ENCODE assay signal across 12 cellular contexts in the genomic region with DNA sequence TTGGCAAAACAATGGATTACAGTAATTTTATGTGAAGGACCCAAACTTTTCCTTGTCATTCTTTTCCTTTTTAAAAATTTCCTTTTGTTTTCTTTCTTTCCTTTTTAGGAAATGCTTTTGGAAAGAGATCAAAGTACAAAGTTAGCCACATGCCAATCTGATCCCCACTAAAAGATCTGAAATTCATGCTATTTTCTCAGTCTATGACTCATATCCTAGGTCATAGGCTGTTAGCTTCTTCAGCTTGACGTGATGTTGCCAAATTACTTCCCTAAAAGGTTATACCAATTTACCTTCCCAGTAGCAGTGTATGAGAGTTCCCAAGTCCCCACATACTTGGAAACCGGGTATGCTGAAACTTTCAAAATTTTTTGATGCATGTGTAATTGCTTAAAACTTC.
A peak's percentile ranks its signal among the peaks of the same experiment; 100 is the strongest.
DNase-seq lines count a peak whose midpoint lies in the region; ATAC-seq and TF ChIP-seq lines count a peak whose summit lies in the region.
"Had no signal": no experiment of that assay in that cellular context is flagged by ENCODE, and none has a peak within 500 bp of the region (broad histone marks: within the 10 kb centered on the region; RNA-seq: fewer than 3 reads in every experiment).

No MANE protein-coding gene starts in this region.

- TF ChIP-seq CTCF in brain microvascular endothelial cell (IDR thresholded peaks at IDR 0.05; ENCODE audit: low read depth, low read length, missing control alignments) = no peak
- no peak for TF ChIP-seq CTCF in left ventricle myocardium inferior (IDR thresholded peaks at IDR 0.05; ENCODE audit: borderline replicate concordance)

- peaks cover 7% of the 10 kb centered on the region for H3K9me3 ChIP-seq in left ventricle myocardium inferior (replicated peaks)
- H3K9me3 ChIP-seq: ascending aorta, mucosa of descending colon had no signal

- DNase-seq in Caki2 (ENCODE audit: low read depth) (peak; percentile 36), LHCN-M2 (ENCODE audit: low read depth) (peak; percentile 3), brain microvascular endothelial cell (peak; percentile 35), kidney tubule cell (ENCODE audit: low spot score) (peak; percentile 78), left ventricle myocardium inferior (no peak), NCI-H524 treated with DMSO at 0.1 percent for 48 hours (lab: John Stamatoyannopoulos, UW) (no peak)
- no peak for DNase-seq in stimulated activated CD4-positive, alpha-beta T cell treated with anti-CD3 and anti-CD28 coated beads, Interleukin-4, amount 100 ng/mL, for 1 hour
- no peak for DNase-seq in activated naive CD8-positive, alpha-beta T cell treated with anti-CD3 and anti-CD28 coated beads, Interleukin-2, amount 50 U/mL, for 24 hours
- DNase-seq: activated B cell treated with CpG ODN at 0.5 μM for 24 hours; CD4-positive, alpha-beta memory T cell; mucosa of descending colon had no signal

- H3K36me3 ChIP-seq in brain microvascular endothelial cell (replicated peaks) (no peaks in the 10 kb centered on the region), left ventricle myocardium inferior (no peaks in the 10 kb centered on the region)
- H3K36me3 ChIP-seq: ascending aorta had no signal

- no peak overlapping the region for H3K4me3 ChIP-seq in brain microvascular endothelial cell (ENCODE audit: low read depth, low read length)
- no peak overlapping the region for H3K4me3 ChIP-seq in left ventricle myocardium inferior
- H3K4me3 ChIP-seq: ascending aorta, mucosa of descending colon had no signal

- no peaks in the 10 kb centered on the region for H3K4me1 ChIP-seq in left ventricle myocardium inferior
- H3K4me1 ChIP-seq: ascending aorta had no signal

- H3K27me3 Mint-ChIP-seq in activated naive CD8-positive, alpha-beta T cell treated with anti-CD3 and anti-CD28 coated beads, Interleukin-2, amount 50 U/mL, for 24 hours = peaks cover 7% of the 10 kb centered on the region

- no peak overlapping the region for H3K27ac Mint-ChIP-seq in activated naive CD8-positive, alpha-beta T cell treated with anti-CD3 and anti-CD28 coated beads, Interleukin-2, amount 50 U/mL, for 24 hours
- H3K27ac Mint-ChIP-seq: activated B cell treated with CpG ODN at 0.5 μM for 24 hours; CD4-positive, alpha-beta memory T cell had no signal

- intact Hi-C loops in left ventricle myocardium inferior (cut with micrococcal nuclease) = no loop called here

- H3K27me3 ChIP-seq in brain microvascular endothelial cell (replicated peaks) (no peaks in the 10 kb centered on the region), left ventricle myocardium inferior (ENCODE audit: low read depth) (no peaks in the 10 kb centered on the region)
- H3K27me3 ChIP-seq: ascending aorta had no signal

- H3K4me1 Mint-ChIP-seq in activated naive CD8-positive, alpha-beta T cell treated with anti-CD3 and anti-CD28 coated beads, Interleukin-2, amount 50 U/mL, for 24 hours = no peaks in the 10 kb centered on the region
- H3K4me1 Mint-ChIP-seq: activated B cell treated with CpG ODN at 0.5 μM for 24 hours; CD4-positive, alpha-beta memory T cell had no signal

- ATAC-seq in activated naive CD8-positive, alpha-beta T cell treated with anti-CD3 and anti-CD28 coated beads, Interleukin-2, amount 50 U/mL, for 24 hours = no peak
- ATAC-seq: mucosa of descending colon had no signal

- no peaks in the 10 kb centered on the region for H3K9me3 Mint-ChIP-seq in activated naive CD8-positive, alpha-beta T cell treated with anti-CD3 and anti-CD28 coated beads, Interleukin-2, amount 50 U/mL, for 24 hours
- H3K9me3 Mint-ChIP-seq: activated B cell treated with CpG ODN at 0.5 μM for 24 hours; CD4-positive, alpha-beta memory T cell had no signal

- H3K36me3 Mint-ChIP-seq in activated naive CD8-positive, alpha-beta T cell treated with anti-CD3 and anti-CD28 coated beads, Interleukin-2, amount 50 U/mL, for 24 hours (ENCODE audit: low read depth) = no peaks in the 10 kb centered on the region
- H3K36me3 Mint-ChIP-seq: CD4-positive, alpha-beta memory T cell had no signal

- H3K4me3 Mint-ChIP-seq in activated naive CD8-positive, alpha-beta T cell treated with anti-CD3 and anti-CD28 coated beads, Interleukin-2, amount 50 U/mL, for 24 hours = no peak overlapping the region
- H3K4me3 Mint-ChIP-seq: activated B cell treated with CpG ODN at 0.5 μM for 24 hours; CD4-positive, alpha-beta memory T cell had no signal

- in situ Hi-C loops in Caki2 (cut with HindIII; ENCODE audit: low pct_unique_long_range_greater_than_20kb, low sequenced_read_pairs) (no loop called here), brain microvascular endothelial cell (cut with HindIII; ENCODE audit: low pct_ligation_motif_present, low sequenced_read_pairs) (no loop called here)

- H3K27ac ChIP-seq in brain microvascular endothelial cell (peak overlapping the region; percentile 30), left ventricle myocardium inferior (replicated peaks) (no peak overlapping the region)
- H3K27ac ChIP-seq: ascending aorta had no signal

Comparison
In these comparisons a context has a peak if more than half of its experiments do, and no peak if none do; other contexts are left out.
1. DNase-seq: peak in Caki2 (single experiment), LHCN-M2 (single experiment), brain microvascular endothelial cell (single experiment) and kidney tubule cell (single experiment); none in left ventricle myocardium inferior (single experiment), NCI-H524 treated with DMSO at 0.1 percent for 48 hours (single experiment), stimulated activated CD4-positive, alpha-beta T cell treated with anti-CD3 and anti-CD28 coated beads, Interleukin-4, amount 100 ng/mL, for 1 hour (single experiment) and activated naive CD8-positive, alpha-beta T cell treated with anti-CD3 and anti-CD28 coated beads, Interleukin-2, amount 50 U/mL, for 24 hours (single experiment).